Comparison of ENCODE assay signal across 23 cellular contexts in the genomic region with DNA sequence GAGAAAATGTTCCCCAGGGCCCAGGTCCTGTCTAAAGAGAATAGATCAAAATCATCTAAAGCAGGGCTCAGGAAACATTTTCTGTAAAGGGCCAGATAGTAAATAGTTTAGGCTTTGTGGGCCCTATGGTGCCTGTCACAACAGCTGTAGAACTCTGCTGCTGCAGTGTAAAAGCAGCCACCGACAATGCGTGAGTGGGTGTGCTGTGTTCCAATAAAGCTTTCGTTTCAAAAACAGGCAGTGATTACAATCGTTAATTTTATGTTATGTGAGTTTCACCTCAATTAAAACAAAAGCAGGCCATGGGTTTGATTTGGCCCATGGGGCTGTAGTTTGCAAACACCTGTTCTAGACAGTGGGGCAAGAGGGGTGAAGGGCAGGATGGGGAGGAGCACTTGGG.
"Had no signal": no experiment of that assay in that cellular context is flagged by ENCODE, and none has a peak within 500 bp of the region (broad histone marks: within the 10 kb centered on the region; RNA-seq: fewer than 3 reads in every experiment).

No MANE protein-coding gene starts in this region.

- H3K4me3 Mint-ChIP-seq: immature natural killer cell; memory B cell; nephron progenitor cell; stimulated activated memory B cell treated with anti-CD40 and anti-IgM and Interleukin-4, amounts not matched to agents 10 μg/mL and 1 μg/mL and 100 μg/mL, for 72 hours had no signal

- H3K27ac ChIP-seq: dorsolateral prefrontal cortex, prostate gland, sigmoid colon, thoracic aorta, tibial nerve, upper lobe of right lung, uterus had no signal

- H3K4me1 ChIP-seq: prostate gland had no signal

- H3K27ac Mint-ChIP-seq: memory B cell; nephron progenitor cell; stimulated activated memory B cell treated with anti-CD40 and anti-IgM and Interleukin-4, amounts not matched to agents 10 μg/mL and 1 μg/mL and 100 μg/mL, for 72 hours had no signal

- DNase-seq: cortex of kidney; dorsolateral prefrontal cortex; effector CD4-positive, alpha-beta T cell; hypothalamus; immature natural killer cell; midbrain; naive thymus-derived CD8-positive, alpha-beta T cell; nephron progenitor cell; nucleus accumbens; sigmoid colon; stimulated activated CD4-positive, alpha-beta T cell treated with anti-CD3 and anti-CD28 coated beads, Interleukin-4, amount 100 ng/mL, for 4 hours; stimulated activated naive CD8-positive, alpha-beta T cell treated with anti-CD3 and anti-CD28 coated beads, Interleukin-15, Interleukin-2, amounts not matched to agents 100 U/mL and 50 U/mL, for 24 hours; substantia nigra; upper lobe of right lung; uterus had no signal

- H3K36me3 ChIP-seq: prostate gland, right atrium auricular region, sigmoid colon, thoracic aorta, tibial nerve, upper lobe of right lung, uterus had no signal

- ATAC-seq: left lobe of liver; naive thymus-derived CD8-positive, alpha-beta T cell; stimulated activated memory B cell treated with anti-CD40 and anti-IgM and Interleukin-4, amounts not matched to agents 10 μg/mL and 1 μg/mL and 100 μg/mL, for 72 hours; stimulated activated naive CD8-positive, alpha-beta T cell treated with anti-CD3 and anti-CD28 coated beads, Interleukin-15, Interleukin-2, amounts not matched to agents 100 U/mL and 50 U/mL, for 24 hours; upper lobe of right lung had no signal

- H3K27me3 Mint-ChIP-seq: stimulated activated memory B cell treated with anti-CD40 and anti-IgM and Interleukin-4, amounts not matched to agents 10 μg/mL and 1 μg/mL and 100 μg/mL, for 72 hours had no signal

- H3K4me3 ChIP-seq: dorsolateral prefrontal cortex, lung, prostate gland, right atrium auricular region, sigmoid colon, thoracic aorta, tibial nerve, upper lobe of right lung, uterus had no signal

- H3K36me3 Mint-ChIP-seq: memory B cell; naive thymus-derived CD8-positive, alpha-beta T cell; stimulated activated memory B cell treated with anti-CD40 and anti-IgM and Interleukin-4, amounts not matched to agents 10 μg/mL and 1 μg/mL and 100 μg/mL, for 72 hours had no signal

- H3K27me3 ChIP-seq: dorsolateral prefrontal cortex, right atrium auricular region, sigmoid colon, tibial nerve, upper lobe of right lung, uterus had no signal

- H3K9me3 Mint-ChIP-seq: immature natural killer cell; memory B cell; naive thymus-derived CD8-positive, alpha-beta T cell; stimulated activated memory B cell treated with anti-CD40 and anti-IgM and Interleukin-4, amounts not matched to agents 10 μg/mL and 1 μg/mL and 100 μg/mL, for 72 hours had no signal

- H3K9me3 ChIP-seq: prostate gland, right atrium auricular region, sigmoid colon, thoracic aorta, tibial nerve, upper lobe of right lung, uterus had no signal
